Comparison of ENCODE assay signal across 17 cellular contexts in the genomic region with DNA sequence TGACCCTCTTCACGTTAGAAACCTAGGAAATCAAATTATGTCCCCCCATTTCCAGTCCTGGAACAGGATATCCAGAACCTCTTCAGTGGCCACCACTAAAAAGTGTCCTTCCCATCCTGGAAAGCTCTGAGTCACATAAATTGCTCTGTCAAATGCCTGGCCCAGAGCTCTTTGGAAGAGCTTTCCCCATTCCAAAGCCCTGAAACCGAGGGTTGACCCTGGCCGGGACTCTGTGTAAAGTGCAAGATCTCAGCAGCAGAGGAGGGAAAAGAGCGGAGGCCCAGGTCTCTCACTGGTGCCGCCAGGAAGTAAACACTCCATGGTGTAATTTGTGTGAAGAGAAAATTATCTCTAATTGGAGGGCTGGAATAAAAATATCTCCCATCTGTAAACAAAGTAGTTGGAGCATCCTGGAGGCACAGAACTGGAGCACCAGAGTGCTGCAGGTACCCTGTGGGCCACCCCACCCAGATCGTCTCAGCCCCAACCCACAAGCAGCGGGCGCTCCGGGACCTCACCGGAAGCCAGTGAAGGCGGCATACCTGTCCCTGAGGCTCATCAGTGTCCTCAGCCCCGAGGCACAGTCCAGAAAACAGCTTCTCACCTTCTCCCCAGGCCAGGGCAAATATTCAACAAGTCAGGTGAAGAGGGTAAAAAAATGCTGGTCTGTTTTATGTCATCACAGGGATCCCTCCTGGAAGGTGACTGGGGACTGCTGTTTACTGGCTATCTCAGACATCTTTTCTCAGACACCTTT. TPM values are rescaled to one million over a fixed set of nuclear protein-coding genes. Genes with fewer than 3 reads are reported as not detected.
DNase-seq lines count a peak whose midpoint lies in the region; ATAC-seq and TF ChIP-seq lines count a peak whose summit lies in the region.
"Had no signal": no experiment of that assay in that cellular context is flagged by ENCODE, and none has a peak within 500 bp of the region (broad histone marks: within the 10 kb centered on the region; RNA-seq: fewer than 3 reads in every experiment).

No MANE protein-coding gene starts in this region.

- H3K4me3 Mint-ChIP-seq in stimulated activated effector memory CD8-positive, alpha-beta T cell treated with anti-CD3 and anti-CD28 coated beads, Interleukin-12 subunit alpha, Interleukin-12 subunit beta, amount 100 ng/mL, for 72 hours, result no peak overlapping the region
- H3K4me3 Mint-ChIP-seq: CD4-positive, alpha-beta memory T cell had no signal

- H3K9me2 ChIP-seq in OCI-LY7 (ENCODE audit: insufficient read depth, low read length), result no peaks in the 10 kb centered on the region

- no peak overlapping the region for H3K4me3 ChIP-seq in OCI-LY7 (ENCODE audit: low read depth, low read length, poor library complexity, severe bottlenecking)
- H3K4me3 ChIP-seq in ascending aorta, result no peak overlapping the region
- H3K4me3 ChIP-seq: HAP-1, SK-N-MC had no signal

- no peaks in the 10 kb centered on the region for H3K9me3 Mint-ChIP-seq in stimulated activated effector memory CD8-positive, alpha-beta T cell treated with anti-CD3 and anti-CD28 coated beads, Interleukin-12 subunit alpha, Interleukin-12 subunit beta, amount 100 ng/mL, for 72 hours

- H3K4me1 Mint-ChIP-seq in stimulated activated effector memory CD8-positive, alpha-beta T cell treated with anti-CD3 and anti-CD28 coated beads, Interleukin-12 subunit alpha, Interleukin-12 subunit beta, amount 100 ng/mL, for 72 hours, result peaks cover 17% of the 10 kb centered on the region

- intact Hi-C loops in OCI-LY7 (cut with micrococcal nuclease; ENCODE audit: unreplicated experiment), result no loop called here
- intact Hi-C loops in ascending aorta (cut with DNase I), result no loop called here

- no peaks in the 10 kb centered on the region for H4K20me1 ChIP-seq in OCI-LY7 (ENCODE audit: insufficient read depth, low read length)

- CTCF ChIA-PET in OCI-LY7 (lab: Charles Lee; ENCODE audit: unreplicated experiment), result no interaction called here

- no peak for TF ChIP-seq CTCF in OCI-LY7 (conservative IDR thresholded peaks at IDR 0.05; ENCODE audit: low read length)
- TF ChIP-seq CTCF in ascending aorta (IDR thresholded peaks at IDR 0.05), result no peak

- H3K36me3 Mint-ChIP-seq in stimulated activated effector memory CD8-positive, alpha-beta T cell treated with anti-CD3 and anti-CD28 coated beads, Interleukin-12 subunit alpha, Interleukin-12 subunit beta, amount 100 ng/mL, for 72 hours, result peaks cover 6% of the 10 kb centered on the region
- H3K36me3 Mint-ChIP-seq: CD4-positive, alpha-beta memory T cell had no signal

- H2AFZ ChIP-seq in OCI-LY7 (ENCODE audit: low read length), result no peak overlapping the region

- H3K79me2 ChIP-seq in OCI-LY7 (ENCODE audit: insufficient read depth, low read depth, low read length), result no peaks in the 10 kb centered on the region

- H3K36me3 ChIP-seq in OCI-LY7 (ENCODE audit: insufficient read depth, low read length) (no peaks in the 10 kb centered on the region), ascending aorta (no peaks in the 10 kb centered on the region)
- H3K36me3 ChIP-seq: BE2C, HAP-1 had no signal

- peak; percentile 90 for DNase-seq in NCI-H1105 treated with DMSO at 0.1 percent for 48 hours (lab: John Stamatoyannopoulos, UW)
- peak; percentile 66 to 88 for DNase-seq in NCI-H2081 (lab: John Stamatoyannopoulos, UW)
- DNase-seq in NCI-H774 (lab: John Stamatoyannopoulos, UW), result peak; percentile 57
- peak in 1 of 2 donors; percentile 15 for DNase-seq in stimulated activated effector memory CD8-positive, alpha-beta T cell treated with anti-CD3 and anti-CD28 coated beads, Interleukin-12 subunit alpha, Interleukin-12 subunit beta, amount 100 ng/mL, for 72 hours (ENCODE audit: low spot score in 2 of 2)
- no peak for DNase-seq in OCI-LY7 (ENCODE audit: low spot score)
- DNase-seq in NCI-H524 treated with DMSO at 0.1 percent for 48 hours (lab: John Stamatoyannopoulos, UW), result no peak
- DNase-seq in DMS 273 (lab: John Stamatoyannopoulos, UW; ENCODE audit: unreplicated experiment), result no peak
- DNase-seq in ascending aorta (ENCODE audit: low spot score in 2 of 2), result no peak
- DNase-seq: BE2C; CD4-positive, alpha-beta memory T cell; NCI-H446; NK-92 treated with Interleukin-12 subunit alpha and Interleukin-12 subunit beta, amount 100 ng/mL, for 24 hours; T-helper 1 cell had no signal

- peak overlapping the region; percentile 63 for H3K27ac Mint-ChIP-seq in stimulated activated effector memory CD8-positive, alpha-beta T cell treated with anti-CD3 and anti-CD28 coated beads, Interleukin-12 subunit alpha, Interleukin-12 subunit beta, amount 100 ng/mL, for 72 hours
- H3K27ac Mint-ChIP-seq: CD4-positive, alpha-beta memory T cell had no signal

- no TSS peak for BruUV-seq in OCI-LY7 (replicated peaks; lab: Mats Ljungman, UMichigan)

- H3K4me2 ChIP-seq in OCI-LY7 (ENCODE audit: low read length), result no peak overlapping the region

- no peak for ATAC-seq in stimulated activated effector memory CD8-positive, alpha-beta T cell treated with anti-CD3 and anti-CD28 coated beads, Interleukin-12 subunit alpha, Interleukin-12 subunit beta, amount 100 ng/mL, for 72 hours

- H3K9me3 ChIP-seq in OCI-LY7 (ENCODE audit: low read length) (no peaks in the 10 kb centered on the region), ascending aorta (no peaks in the 10 kb centered on the region)
- H3K9me3 ChIP-seq: BE2C, HAP-1 had no signal

- POLR2A ChIA-PET in OCI-LY7 (lab: Charles Lee), result interaction anchor here (0.6 kb wide), 1 partner anchor 52 kb away, joined by 3 read pairs; no protein-coding TSS in a partner anchor

- no peaks in the 10 kb centered on the region for H3K27me3 ChIP-seq in ascending aorta
- H3K27me3 ChIP-seq: BE2C had no signal

- H3K4me1 ChIP-seq in OCI-LY7 (ENCODE audit: insufficient read depth, low read length, poor library complexity, severe bottlenecking) (no peaks in the 10 kb centered on the region), ascending aorta (no peaks in the 10 kb centered on the region)
- H3K4me1 ChIP-seq: HAP-1 had no signal

- no peak overlapping the region for H3K27ac ChIP-seq in OCI-LY7 (ENCODE audit: low read depth, low read length, poor library complexity, severe bottlenecking)
- H3K27ac ChIP-seq in ascending aorta, result no peak overlapping the region
- H3K27ac ChIP-seq: RWPE1, SK-N-MC had no signal

RNA-seq across cellular contexts. Expression of a gene that starts 4.7 kb away (rescaled TPM):
- total RNA-seq in OCI-LY7 (2014; rRNA removed; shearing (Covaris generic)), result not detected in 2 replicates
- total RNA-seq in OCI-LY7 (2022), result not detected in 2 replicates
- total RNA-seq in ascending aorta, result 59.8 TPM
- total RNA-seq: HT-29 had no signal

Comparison
In these comparisons a context has a peak if more than half of its experiments do, and no peak if none do; other contexts are left out.
1. DNase-seq: peak in NCI-H1105 treated with DMSO at 0.1 percent for 48 hours (single experiment), NCI-H2081 (2 of 2) and NCI-H774 (single experiment); none in OCI-LY7 (single experiment), NCI-H524 treated with DMSO at 0.1 percent for 48 hours (single experiment), DMS 273 (single experiment) and ascending aorta (0 of 2).
2. RNA of a gene that starts 4.7 kb away (total RNA-seq): 59.8 TPM in ascending aorta (single experiment); not detected in OCI-LY7; every median in the first group is over 10 times any median in the second.